Comparison of ENCODE assay signal across 26 cellular contexts in the genomic region with DNA sequence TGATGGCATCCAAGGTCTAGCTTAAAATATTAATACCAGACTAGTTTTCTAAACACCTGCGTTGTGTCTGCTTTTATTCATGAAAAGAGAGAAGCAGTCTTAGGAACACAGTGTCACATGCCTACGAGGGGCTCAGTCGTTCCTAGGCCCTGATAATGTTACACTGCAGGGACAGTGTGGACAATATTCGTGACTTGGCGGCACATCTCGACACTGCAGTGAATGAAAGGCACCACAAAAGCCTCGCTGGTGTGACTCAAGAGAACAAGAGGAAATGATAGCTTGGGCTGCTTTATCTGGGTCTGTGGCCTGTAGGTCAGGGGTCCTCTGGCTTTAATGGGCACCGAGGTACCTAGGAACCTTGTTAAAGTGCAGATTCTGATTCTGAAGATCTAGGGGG.
"Had no signal": no experiment of that assay in that cellular context is flagged by ENCODE, and none has a peak within 500 bp of the region (broad histone marks: within the 10 kb centered on the region; RNA-seq: fewer than 3 reads in every experiment).

No MANE protein-coding gene starts in this region.

- H3K27ac Mint-ChIP-seq: activated CD4-positive, alpha-beta T cell treated with anti-CD3 and anti-CD28 coated beads for 36 hours; activated CD4-positive, alpha-beta T cell treated with anti-CD3 and anti-CD28 coated beads, Interleukin-2, amount 10 ng/mL, durations not matched to agents 7 days and 5 days; activated CD8-positive, alpha-beta T cell treated with anti-CD3 and anti-CD28 coated beads, Interleukin-2, amount 10 ng/mL, durations not matched to agents 7 days and 5 days; activated naive CD4-positive, alpha-beta T cell treated with anti-CD3 and anti-CD28 coated beads, Interleukin-2, amount 50 U/mL, for 24 hours; activated naive CD8-positive, alpha-beta T cell treated with anti-CD3 and anti-CD28 coated beads, Interleukin-2, amount 10 ng/mL, durations not matched to agents 7 days and 5 days; activated T-cell treated with anti-CD3 and anti-CD28 coated beads, Interleukin-2, amount 50 U/mL, for 24 hours; activated T-helper 2 cell treated with anti-CD3 and anti-CD28 coated beads, Interferon-gamma antibody, Interleukin-2, Interleukin-4, amounts not matched to agents 10 μg/mL and 5 μg/mL and 100 μg/mL, durations not matched to agents 14 hours and 24 hours and 36 hours had no signal

- H3K4me1 Mint-ChIP-seq: activated CD4-positive, alpha-beta T cell treated with anti-CD3 and anti-CD28 coated beads for 36 hours; activated CD4-positive, alpha-beta T cell treated with anti-CD3 and anti-CD28 coated beads, Interleukin-2, amount 10 ng/mL, durations not matched to agents 7 days and 5 days; activated naive CD4-positive, alpha-beta T cell treated with anti-CD3 and anti-CD28 coated beads, Interleukin-2, amount 50 U/mL, for 24 hours; activated naive CD8-positive, alpha-beta T cell treated with anti-CD3 and anti-CD28 coated beads, Interleukin-2, amount 10 ng/mL, durations not matched to agents 7 days and 5 days had no signal

- H3K9me3 Mint-ChIP-seq: activated CD4-positive, alpha-beta T cell treated with anti-CD3 and anti-CD28 coated beads, Interleukin-2, amount 10 ng/mL, durations not matched to agents 7 days and 5 days; activated naive CD4-positive, alpha-beta T cell treated with anti-CD3 and anti-CD28 coated beads, Interleukin-2, amount 50 U/mL, for 24 hours; activated naive CD8-positive, alpha-beta T cell treated with anti-CD3 and anti-CD28 coated beads, Interleukin-2, amount 10 ng/mL, durations not matched to agents 7 days and 5 days; activated T-cell treated with anti-CD3 and anti-CD28 coated beads, Interleukin-2, amount 50 U/mL, for 24 hours; activated T-helper 2 cell treated with anti-CD3 and anti-CD28 coated beads, Interferon-gamma antibody, Interleukin-2, Interleukin-4, amounts not matched to agents 10 μg/mL and 5 μg/mL and 100 μg/mL, durations not matched to agents 14 hours and 24 hours and 36 hours had no signal

- H3K9me3 ChIP-seq: ascending aorta, breast epithelium, MG63, SJCRH30 had no signal

- H3K36me3 Mint-ChIP-seq: activated naive CD4-positive, alpha-beta T cell treated with anti-CD3 and anti-CD28 coated beads, Interleukin-2, amount 50 U/mL, for 24 hours; activated naive CD8-positive, alpha-beta T cell treated with anti-CD3 and anti-CD28 coated beads, Interleukin-2, amount 10 ng/mL, durations not matched to agents 7 days and 5 days had no signal

- H3K4me3 ChIP-seq: ascending aorta, breast epithelium, MG63, SJCRH30, SK-N-MC had no signal

- H3K4me1 ChIP-seq: ascending aorta, breast epithelium, SJCRH30 had no signal

- H3K36me3 ChIP-seq: breast epithelium, MG63 had no signal

- H3K27me3 ChIP-seq: ascending aorta, breast epithelium, MG63, SJCRH30 had no signal

- DNase-seq: activated CD4-positive, alpha-beta T cell treated with anti-CD3 and anti-CD28 coated beads for 36 hours; activated CD4-positive, alpha-beta T cell treated with anti-CD3 and anti-CD28 coated beads, Interleukin-2, amount 10 ng/mL, durations not matched to agents 7 days and 5 days; activated CD4-positive, alpha-beta T cell treated with anti-CD3 and anti-CD28 coated beads, Interleukin-2, amount 50 U/mL, for 48 hours; activated CD8-positive, alpha-beta T cell treated with anti-CD3 and anti-CD28 coated beads, Interleukin-2, amount 10 ng/mL, durations not matched to agents 7 days and 5 days; activated gamma-delta T cell; activated naive CD4-positive, alpha-beta T cell treated with Interleukin-2 at 50 U/mL for 16 hours; activated naive CD8-positive, alpha-beta T cell treated with anti-CD3 and anti-CD28 coated beads, Interleukin-2, amount 10 ng/mL, durations not matched to agents 7 days and 5 days; activated T-cell treated with anti-CD3 and anti-CD28 coated beads, Interleukin-2, amount 50 U/mL, for 24 hours; amygdala; Karpas-422; MG63; NCI-H1048; NCI-H1105 treated with DMSO at 0.1 percent for 48 hours; NCI-H1436; NCI-H1694; NCI-H2029; NCI-H345; NCI-H524 treated with DMSO at 0.1 percent for 48 hours; SHP77; SJCRH30; T1000 had no signal

- H3K4me3 Mint-ChIP-seq: activated CD4-positive, alpha-beta T cell treated with anti-CD3 and anti-CD28 coated beads for 36 hours; activated CD4-positive, alpha-beta T cell treated with anti-CD3 and anti-CD28 coated beads, Interleukin-2, amount 10 ng/mL, durations not matched to agents 7 days and 5 days; activated CD8-positive, alpha-beta T cell treated with anti-CD3 and anti-CD28 coated beads, Interleukin-2, amount 10 ng/mL, durations not matched to agents 7 days and 5 days; activated naive CD4-positive, alpha-beta T cell treated with anti-CD3 and anti-CD28 coated beads, Interleukin-2, amount 50 U/mL, for 24 hours; activated naive CD8-positive, alpha-beta T cell treated with anti-CD3 and anti-CD28 coated beads, Interleukin-2, amount 10 ng/mL, durations not matched to agents 7 days and 5 days; activated T-cell treated with anti-CD3 and anti-CD28 coated beads, Interleukin-2, amount 50 U/mL, for 24 hours had no signal

- H3K27ac ChIP-seq: ascending aorta, breast epithelium, SJCRH30, SK-N-MC had no signal

- H3K27me3 Mint-ChIP-seq: activated CD4-positive, alpha-beta T cell treated with anti-CD3 and anti-CD28 coated beads, Interleukin-2, amount 10 ng/mL, durations not matched to agents 7 days and 5 days; activated T-cell treated with anti-CD3 and anti-CD28 coated beads, Interleukin-2, amount 50 U/mL, for 24 hours had no signal
